In the genomic region with DNA sequence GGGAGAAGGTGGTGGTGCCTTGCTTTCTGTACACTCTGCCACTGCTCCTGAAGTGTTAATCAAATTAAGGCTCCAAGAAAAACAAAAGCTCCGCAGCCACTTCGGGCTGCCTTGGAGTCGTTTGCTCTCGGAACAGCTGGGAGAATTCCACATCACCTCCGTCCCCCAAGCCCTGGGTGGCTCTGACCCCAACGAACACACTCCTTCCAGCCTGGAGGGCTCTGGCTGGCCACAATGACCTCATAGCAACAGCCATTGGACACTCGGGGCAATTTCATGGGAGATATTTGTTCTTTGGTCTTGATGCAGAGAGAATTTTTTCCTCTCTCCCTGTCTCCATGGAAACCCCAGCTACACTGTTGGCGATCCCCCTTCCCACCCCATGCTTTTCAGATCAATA, we compare ENCODE assay signal across 11 cellular contexts. TPM values are rescaled to one million over a fixed set of nuclear protein-coding genes. Genes with fewer than 3 reads are reported as not detected.
DNase-seq lines count a peak whose midpoint lies in the region; FAIRE-seq and TF ChIP-seq lines count a peak whose summit lies in the region.
"Had no signal": no experiment of that assay in that cellular context is flagged by ENCODE, and none has a peak within 500 bp of the region (broad histone marks: within the 10 kb centered on the region; RNA-seq: fewer than 3 reads in every experiment).

No MANE protein-coding gene starts in this region.

- H3K4me1 ChIP-seq in mucosa of rectum (ENCODE audit: control insufficient read depth in 2 of 2, insufficient read depth in 2 of 2, low read length in 2 of 2) (peaks cover 11 to 14% of the 10 kb centered on the region in 2 donors), urinary bladder (ENCODE audit: insufficient read depth) (no peaks in the 10 kb centered on the region)

- TF ChIP-seq CTCF in bronchial epithelial cell (IDR thresholded peaks at IDR 0.05; ENCODE audit: insufficient read depth, low read length, severe bottlenecking) = no peak

- WGBS in urinary bladder = 39% methylated on average over 8 of the region's 8 CpGs

- FAIRE-seq in bronchial epithelial cell (lab: Jason Lieb, UNC) = no peak
- FAIRE-seq: pancreas had no signal

- peaks cover 5% of the 10 kb centered on the region for H3K4me1 Mint-ChIP-seq in activated naive CD8-positive, alpha-beta T cell (ENCODE audit: low read depth)
- H3K4me1 Mint-ChIP-seq in activated naive CD8-positive, alpha-beta T cell treated with anti-CD3 and anti-CD28 coated beads for 36 hours = peaks cover 6% of the 10 kb centered on the region

- H3K27me3 ChIP-seq in bronchial epithelial cell (ENCODE audit: control insufficient read depth, insufficient read depth, low read length) (no peaks in the 10 kb centered on the region), mucosa of rectum (ENCODE audit: control insufficient read depth in 2 of 2, insufficient read depth in 2 of 2, low read length in 2 of 2) (peaks cover 28 to 35% of the 10 kb centered on the region in 2 donors)
- H3K27me3 ChIP-seq: pancreas had no signal

- H3K9me3 Mint-ChIP-seq in activated naive CD8-positive, alpha-beta T cell (ENCODE audit: low read depth) = no peaks in the 10 kb centered on the region
- no peaks in the 10 kb centered on the region for H3K9me3 Mint-ChIP-seq in activated naive CD8-positive, alpha-beta T cell treated with anti-CD3 and anti-CD28 coated beads for 36 hours

- H3K36me3 ChIP-seq in bronchial epithelial cell (ENCODE audit: control insufficient read depth, insufficient read depth, low read length) = peaks cover 4% of the 10 kb centered on the region
- H3K36me3 ChIP-seq in mucosa of rectum (ENCODE audit: control insufficient read depth in 2 of 2, insufficient read depth in 2 of 2, low read length in 2 of 2) = no peaks in the 10 kb centered on the region
- H3K36me3 ChIP-seq in urinary bladder (ENCODE audit: insufficient read depth) = no peaks in the 10 kb centered on the region
- H3K36me3 ChIP-seq: pancreas had no signal

- DNase-seq in activated naive CD8-positive, alpha-beta T cell treated with anti-CD3 and anti-CD28 coated beads for 36 hours = no peak
- DNase-seq in bronchial epithelial cell (ENCODE audit: low read depth) (no peak), NCI-H526 treated with DMSO at 0.1 percent for 48 hours (lab: John Stamatoyannopoulos, UW) (no peak), NCI-H1694 (lab: John Stamatoyannopoulos, UW) (no peak), NCI-H1694 treated with DMSO at 0.1 percent for 48 hours (lab: John Stamatoyannopoulos, UW) (no peak)
- DNase-seq: cerebellar nuclear complex had no signal

- peaks cover 31% of the 10 kb centered on the region for H3K27me3 Mint-ChIP-seq in activated naive CD8-positive, alpha-beta T cell
- peaks cover 48% of the 10 kb centered on the region for H3K27me3 Mint-ChIP-seq in activated naive CD8-positive, alpha-beta T cell treated with anti-CD3 and anti-CD28 coated beads for 36 hours

- no peak overlapping the region for H3K27ac Mint-ChIP-seq in activated naive CD8-positive, alpha-beta T cell
- H3K27ac Mint-ChIP-seq in activated naive CD8-positive, alpha-beta T cell treated with anti-CD3 and anti-CD28 coated beads for 36 hours = no peak overlapping the region

- H3K36me3 Mint-ChIP-seq in activated naive CD8-positive, alpha-beta T cell = no peaks in the 10 kb centered on the region
- no peaks in the 10 kb centered on the region for H3K36me3 Mint-ChIP-seq in activated naive CD8-positive, alpha-beta T cell treated with anti-CD3 and anti-CD28 coated beads for 36 hours

- no peaks in the 10 kb centered on the region for H3K9me3 ChIP-seq in mucosa of rectum (ENCODE audit: control insufficient read depth in 2 of 2, low read length in 2 of 2)
- H3K9me3 ChIP-seq: pancreas, SK-N-SH had no signal

- H3K27ac ChIP-seq in mucosa of rectum (ENCODE audit: low read depth in 2 of 2, low read length in 2 of 2) = no peak overlapping the region
- no peak overlapping the region for H3K27ac ChIP-seq in urinary bladder (ENCODE audit: low read depth)

- H3K9ac ChIP-seq in mucosa of rectum (ENCODE audit: low read depth in 1 of 2, low read length in 2 of 2) = peak overlapping the region in 1 of 2 donors; percentile 26
- H3K9ac ChIP-seq: SK-N-SH had no signal

- peak overlapping the region; percentile 45 for H3K4me3 ChIP-seq in bronchial epithelial cell (ENCODE audit: low read depth, low read length)
- H3K4me3 ChIP-seq in mucosa of rectum (ENCODE audit: low read length in 2 of 2) = peak overlapping the region; percentile 48 to 50
- H3K4me3 ChIP-seq in urinary bladder (ENCODE audit: low read depth, low read length) = peak overlapping the region; percentile 72

- peak overlapping the region; percentile 44 for H3K4me3 Mint-ChIP-seq in activated naive CD8-positive, alpha-beta T cell
- H3K4me3 Mint-ChIP-seq in activated naive CD8-positive, alpha-beta T cell treated with anti-CD3 and anti-CD28 coated beads for 36 hours = no peak overlapping the region

RNA-seq across cellular contexts. Expression of gene WNT4, which starts 1.4 kb away (rescaled TPM):
- not detected for total RNA-seq in activated naive CD8-positive, alpha-beta T cell treated with anti-CD3 and anti-CD28 coated beads for 36 hours
- total RNA-seq in bronchial epithelial cell (1.1 and 22.1 TPM in 2 replicates), urinary bladder (3.0 TPM)
- 3.9 TPM for polyA plus RNA-seq in urinary bladder
